ENCODE assay signal across 8 cellular contexts in genomic region chr22:19942071-19942885, GRCh38. TPM values are rescaled to one million over a fixed set of nuclear protein-coding genes. Genes with fewer than 3 reads are reported as not detected.
DNase-seq lines count a peak whose midpoint lies in the region; ATAC-seq and TF ChIP-seq lines count a peak whose summit lies in the region.

No MANE protein-coding gene starts in this region.

- H3K27ac Mint-ChIP-seq in naive B cell, result peak overlapping the region; percentile 89 to 97 (median 96)

- no peaks in the 10 kb centered on the region for H3K36me3 ChIP-seq in esophagus squamous epithelium

- DNase-seq in DMS 273 treated with DMSO at 0.1 percent for 48 hours (lab: John Stamatoyannopoulos, UW) (peak; percentile 7), esophagus squamous epithelium (lab: John Stamatoyannopoulos, UW) (no peak), naive B cell (peak; percentile 33), HuH-7.5 (ENCODE audit: low spot score) (no peak), RPMI8226 (no peak)

- intact Hi-C loops in esophagus squamous epithelium (cut with DNase I), result no loop called here

- ATAC-seq in HG02938 (IDR thresholded peaks at IDR 0.05; ENCODE audit: unreplicated experiment) (peak; percentile 49), naive B cell (ENCODE audit: low read depth in 2 of 2) (peak; percentile 34 to 57), HG03045 (IDR thresholded peaks at IDR 0.05; ENCODE audit: unreplicated experiment) (no peak)

- H3K4me1 Mint-ChIP-seq in naive B cell, result peaks cover 34 to 65% (median 59%) of the 10 kb centered on the region in 3 donors

- TF ChIP-seq POLR2A in esophagus squamous epithelium (IDR thresholded peaks at IDR 0.05), result peak in 2 of 4 donors; percentile 4 to 6

- no peaks in the 10 kb centered on the region for H3K9me3 ChIP-seq in esophagus squamous epithelium

- H3K27ac ChIP-seq in esophagus squamous epithelium, result peak overlapping the region; percentile 92 to 97 (median 94)

- 0% methylated on average over 5 of the region's 8 CpGs for WGBS in esophagus squamous epithelium, 2 donors

- H3K27me3 ChIP-seq in esophagus squamous epithelium, result no peaks in the 10 kb centered on the region

- H3K36me3 Mint-ChIP-seq in naive B cell, result no peaks in the 10 kb centered on the region

- H3K27me3 Mint-ChIP-seq in naive B cell, result no peaks in the 10 kb centered on the region

- TF ChIP-seq CTCF in WI38 (IDR thresholded peaks at IDR 0.05; ENCODE audit: low read depth, low read length) (no peak), esophagus squamous epithelium (IDR thresholded peaks at IDR 0.05) (no peak)

- no peaks in the 10 kb centered on the region for H3K9me3 Mint-ChIP-seq in naive B cell

- H3K4me3 ChIP-seq in WI38 (ENCODE audit: low read depth, low read length), result peak overlapping the region; percentile 64
- peak overlapping the region; percentile 65 to 97 (median 86) for H3K4me3 ChIP-seq in esophagus squamous epithelium

- H3K4me3 Mint-ChIP-seq in naive B cell, result peak overlapping the region; percentile 91 to 97 (median 96)

- peaks cover 25 to 66% (median 29%) of the 10 kb centered on the region in 3 donors for H3K4me1 ChIP-seq in esophagus squamous epithelium

RNA-seq across cellular contexts. Expression of gene TXNRD2, which starts 0.7 kb away (rescaled TPM):
- 10 to 100 TPM in 2 of 4 donors, 1 to 10 TPM in 2; 8.0 to 11.3 (median 10.4) TPM for total RNA-seq in esophagus squamous epithelium
- polyA plus RNA-seq in naive B cell (ENCODE audit: low read depth in 6 of 6), result 10 to 100 TPM in 3 of 6 donors, 1 to 10 TPM in 3; 8.1 to 14.7 (median 10.1) TPM

RNA-seq across cellular contexts. Expression of gene COMT, which starts 0.7 kb away (rescaled TPM):
- total RNA-seq in esophagus squamous epithelium, result 100 to 1,000 TPM; 210 to 422 (median 234) TPM
- 10 to 100 TPM; 62.2 to 76.0 (median 69.6) TPM for polyA plus RNA-seq in naive B cell (ENCODE audit: low read depth in 6 of 6)

Comparison
In these comparisons a context has a peak if more than half of its experiments do, and no peak if none do; other contexts are left out.
1. DNase-seq: peak in DMS 273 treated with DMSO at 0.1 percent for 48 hours (single experiment) and naive B cell (single experiment); none in esophagus squamous epithelium (single experiment), HuH-7.5 (single experiment) and RPMI8226 (single experiment).